Comparison of ENCODE assay signal across 1 cellular context in the genomic region with DNA sequence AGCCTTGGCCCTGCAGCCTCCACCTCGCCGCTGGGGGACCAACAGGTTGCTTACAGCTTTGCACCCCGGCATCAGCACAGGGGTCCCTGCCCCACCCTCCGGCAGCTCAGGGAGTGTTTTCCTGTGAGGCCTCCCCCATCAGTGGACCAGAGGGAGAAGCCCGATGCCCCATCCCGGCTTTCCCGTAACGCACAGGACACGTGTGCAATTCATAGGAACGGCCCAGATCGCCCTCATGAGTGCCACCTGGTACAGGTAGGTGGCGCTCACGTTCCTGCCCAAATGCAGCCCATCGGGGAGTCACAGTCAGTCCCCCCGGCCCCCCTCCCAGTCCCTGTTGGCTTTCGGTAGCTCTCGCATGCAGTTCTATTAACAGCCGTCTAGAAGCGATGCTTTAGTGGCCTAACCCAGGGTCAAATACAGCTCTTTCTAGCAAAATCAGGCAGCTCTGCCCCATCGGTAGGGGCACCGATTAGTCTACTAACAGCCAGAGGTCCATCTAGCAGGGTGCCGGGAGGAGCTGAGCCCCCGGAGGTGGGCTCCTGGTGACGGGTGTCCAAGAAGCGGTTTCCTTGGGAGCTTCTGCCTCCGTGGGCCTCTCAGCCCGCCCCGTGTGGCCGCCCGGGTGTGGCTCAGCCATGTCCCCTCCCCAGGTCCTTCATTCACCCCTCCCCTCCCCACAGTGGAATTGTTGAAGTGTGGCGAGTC.
A peak's percentile ranks its signal among the peaks of the same experiment; 100 is the strongest.
TF ChIP-seq lines count a peak whose summit lies in the region.

No MANE protein-coding gene starts in this region.

TF ChIP-seq in WTC11, 78 proteins besides CTCF, POLR2A, EP300 and RAD21 (continued from another document):
- TF ChIP-seq MYBL2 (CRISPR knock-in tag; IDR thresholded peaks at IDR 0.05) = no peak
- TF ChIP-seq, protein P1, sequence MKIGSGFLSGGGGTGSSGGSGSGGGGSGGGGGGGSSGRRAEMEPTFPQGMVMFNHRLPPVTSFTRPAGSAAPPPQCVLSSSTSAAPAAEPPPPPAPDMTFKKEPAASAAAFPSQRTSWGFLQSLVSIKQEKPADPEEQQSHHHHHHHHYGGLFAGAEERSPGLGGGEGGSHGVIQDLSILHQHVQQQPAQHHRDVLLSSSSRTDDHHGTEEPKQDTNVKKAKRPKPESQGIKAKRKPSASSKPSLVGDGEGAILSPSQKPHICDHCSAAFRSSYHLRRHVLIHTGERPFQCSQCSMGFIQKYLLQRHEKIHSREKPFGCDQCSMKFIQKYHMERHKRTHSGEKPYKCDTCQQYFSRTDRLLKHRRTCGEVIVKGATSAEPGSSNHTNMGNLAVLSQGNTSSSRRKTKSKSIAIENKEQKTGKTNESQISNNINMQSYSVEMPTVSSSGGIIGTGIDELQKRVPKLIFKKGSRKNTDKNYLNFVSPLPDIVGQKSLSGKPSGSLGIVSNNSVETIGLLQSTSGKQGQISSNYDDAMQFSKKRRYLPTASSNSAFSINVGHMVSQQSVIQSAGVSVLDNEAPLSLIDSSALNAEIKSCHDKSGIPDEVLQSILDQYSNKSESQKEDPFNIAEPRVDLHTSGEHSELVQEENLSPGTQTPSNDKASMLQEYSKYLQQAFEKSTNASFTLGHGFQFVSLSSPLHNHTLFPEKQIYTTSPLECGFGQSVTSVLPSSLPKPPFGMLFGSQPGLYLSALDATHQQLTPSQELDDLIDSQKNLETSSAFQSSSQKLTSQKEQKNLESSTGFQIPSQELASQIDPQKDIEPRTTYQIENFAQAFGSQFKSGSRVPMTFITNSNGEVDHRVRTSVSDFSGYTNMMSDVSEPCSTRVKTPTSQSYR (CRISPR knock-in tag; IDR thresholded peaks at IDR 0.05) = no peak
- TF ChIP-seq, protein P2, sequence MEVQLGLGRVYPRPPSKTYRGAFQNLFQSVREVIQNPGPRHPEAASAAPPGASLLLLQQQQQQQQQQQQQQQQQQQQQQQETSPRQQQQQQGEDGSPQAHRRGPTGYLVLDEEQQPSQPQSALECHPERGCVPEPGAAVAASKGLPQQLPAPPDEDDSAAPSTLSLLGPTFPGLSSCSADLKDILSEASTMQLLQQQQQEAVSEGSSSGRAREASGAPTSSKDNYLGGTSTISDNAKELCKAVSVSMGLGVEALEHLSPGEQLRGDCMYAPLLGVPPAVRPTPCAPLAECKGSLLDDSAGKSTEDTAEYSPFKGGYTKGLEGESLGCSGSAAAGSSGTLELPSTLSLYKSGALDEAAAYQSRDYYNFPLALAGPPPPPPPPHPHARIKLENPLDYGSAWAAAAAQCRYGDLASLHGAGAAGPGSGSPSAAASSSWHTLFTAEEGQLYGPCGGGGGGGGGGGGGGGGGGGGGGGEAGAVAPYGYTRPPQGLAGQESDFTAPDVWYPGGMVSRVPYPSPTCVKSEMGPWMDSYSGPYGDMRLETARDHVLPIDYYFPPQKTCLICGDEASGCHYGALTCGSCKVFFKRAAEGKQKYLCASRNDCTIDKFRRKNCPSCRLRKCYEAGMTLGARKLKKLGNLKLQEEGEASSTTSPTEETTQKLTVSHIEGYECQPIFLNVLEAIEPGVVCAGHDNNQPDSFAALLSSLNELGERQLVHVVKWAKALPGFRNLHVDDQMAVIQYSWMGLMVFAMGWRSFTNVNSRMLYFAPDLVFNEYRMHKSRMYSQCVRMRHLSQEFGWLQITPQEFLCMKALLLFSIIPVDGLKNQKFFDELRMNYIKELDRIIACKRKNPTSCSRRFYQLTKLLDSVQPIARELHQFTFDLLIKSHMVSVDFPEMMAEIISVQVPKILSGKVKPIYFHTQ (CRISPR knock-in tag; IDR thresholded peaks at IDR 0.05) = no peak
- TF ChIP-seq, protein P3, sequence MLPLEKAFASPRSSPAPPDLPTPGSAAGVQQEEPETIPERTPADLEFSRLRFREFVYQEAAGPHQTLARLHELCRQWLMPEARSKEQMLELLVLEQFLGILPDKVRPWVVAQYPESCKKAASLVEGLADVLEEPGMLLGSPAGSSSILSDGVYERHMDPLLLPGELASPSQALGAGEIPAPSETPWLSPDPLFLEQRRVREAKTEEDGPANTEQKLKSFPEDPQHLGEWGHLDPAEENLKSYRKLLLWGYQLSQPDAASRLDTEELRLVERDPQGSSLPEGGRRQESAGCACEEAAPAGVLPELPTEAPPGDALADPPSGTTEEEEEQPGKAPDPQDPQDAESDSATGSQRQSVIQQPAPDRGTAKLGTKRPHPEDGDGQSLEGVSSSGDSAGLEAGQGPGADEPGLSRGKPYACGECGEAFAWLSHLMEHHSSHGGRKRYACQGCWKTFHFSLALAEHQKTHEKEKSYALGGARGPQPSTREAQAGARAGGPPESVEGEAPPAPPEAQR (CRISPR knock-in tag; IDR thresholded peaks at IDR 0.05) = no peak
- no peak for TF ChIP-seq ZNF317 (CRISPR knock-in tag; IDR thresholded peaks at IDR 0.05; ENCODE audit: borderline replicate concordance, low read depth)
- no peak; the same call in 1 of the 2 replicates for TF ChIP-seq SP1 (CRISPR knock-in tag; conservative IDR thresholded peaks at IDR 0.05)
- TF ChIP-seq, protein P4, sequence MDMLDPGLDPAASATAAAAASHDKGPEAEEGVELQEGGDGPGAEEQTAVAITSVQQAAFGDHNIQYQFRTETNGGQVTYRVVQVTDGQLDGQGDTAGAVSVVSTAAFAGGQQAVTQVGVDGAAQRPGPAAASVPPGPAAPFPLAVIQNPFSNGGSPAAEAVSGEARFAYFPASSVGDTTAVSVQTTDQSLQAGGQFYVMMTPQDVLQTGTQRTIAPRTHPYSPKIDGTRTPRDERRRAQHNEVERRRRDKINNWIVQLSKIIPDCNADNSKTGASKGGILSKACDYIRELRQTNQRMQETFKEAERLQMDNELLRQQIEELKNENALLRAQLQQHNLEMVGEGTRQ (CRISPR knock-in tag; IDR thresholded peaks at IDR 0.05) = peak; percentile 74
- TF ChIP-seq, protein P5, sequence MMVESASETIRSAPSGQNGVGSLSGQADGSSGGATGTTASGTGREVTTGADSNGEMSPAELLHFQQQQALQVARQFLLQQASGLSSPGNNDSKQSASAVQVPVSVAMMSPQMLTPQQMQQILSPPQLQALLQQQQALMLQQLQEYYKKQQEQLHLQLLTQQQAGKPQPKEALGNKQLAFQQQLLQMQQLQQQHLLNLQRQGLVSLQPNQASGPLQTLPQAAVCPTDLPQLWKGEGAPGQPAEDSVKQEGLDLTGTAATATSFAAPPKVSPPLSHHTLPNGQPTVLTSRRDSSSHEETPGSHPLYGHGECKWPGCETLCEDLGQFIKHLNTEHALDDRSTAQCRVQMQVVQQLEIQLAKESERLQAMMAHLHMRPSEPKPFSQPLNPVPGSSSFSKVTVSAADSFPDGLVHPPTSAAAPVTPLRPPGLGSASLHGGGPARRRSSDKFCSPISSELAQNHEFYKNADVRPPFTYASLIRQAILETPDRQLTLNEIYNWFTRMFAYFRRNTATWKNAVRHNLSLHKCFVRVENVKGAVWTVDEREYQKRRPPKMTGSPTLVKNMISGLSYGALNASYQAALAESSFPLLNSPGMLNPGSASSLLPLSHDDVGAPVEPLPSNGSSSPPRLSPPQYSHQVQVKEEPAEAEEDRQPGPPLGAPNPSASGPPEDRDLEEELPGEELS (CRISPR knock-in tag; IDR thresholded peaks at IDR 0.05) = no peak
- 0 out of 2 replicates have a peak, but pooled peaks have one; percentile 27 for TF ChIP-seq ZNF138 (CRISPR knock-in tag; conservative IDR thresholded peaks at IDR 0.05)
TF ChIP-seq in WTC11: peak in this region for 4.
